ENCODE assay signal across 8 cellular contexts in the genomic region with DNA sequence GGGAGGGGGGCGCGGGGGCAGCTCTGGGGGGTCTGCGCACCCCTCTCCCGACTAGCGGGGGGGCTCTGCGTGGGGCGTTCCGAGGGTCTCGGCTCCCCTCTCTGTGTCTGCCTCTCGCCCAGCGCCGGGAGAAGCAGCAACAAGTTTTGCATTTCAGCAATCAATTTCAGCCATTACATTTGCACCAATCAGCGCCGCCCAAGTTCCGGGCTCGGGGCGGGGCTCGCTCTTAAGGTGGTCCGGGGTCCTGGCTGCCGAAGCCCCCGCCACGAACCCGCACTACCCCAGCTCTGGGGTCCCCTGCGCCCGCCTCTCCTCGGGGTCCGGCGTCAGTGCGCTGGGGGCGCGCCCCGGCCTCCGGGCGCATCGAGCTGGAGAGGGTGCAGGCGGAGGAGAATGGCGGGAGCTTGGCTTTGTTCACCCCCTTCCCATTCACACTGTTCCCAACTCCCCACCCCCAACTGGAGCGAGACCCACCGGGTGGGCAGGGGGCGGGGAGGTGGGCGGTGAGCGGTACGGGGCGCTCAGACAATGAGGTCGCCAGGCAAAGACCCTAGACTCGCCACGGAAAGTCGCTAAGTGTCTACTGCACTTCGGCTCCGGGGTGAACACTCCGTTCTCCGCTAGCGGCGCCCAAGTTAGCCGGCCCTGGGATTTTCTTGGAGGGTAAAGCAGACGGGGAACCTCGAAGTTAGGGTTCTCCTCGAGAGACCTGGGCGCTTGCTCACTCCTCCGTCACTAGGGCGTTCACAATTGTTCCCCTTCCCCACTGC. TPM values are rescaled to one million over a fixed set of nuclear protein-coding genes. Genes with fewer than 3 reads are reported as not detected.
DNase-seq lines count a peak whose midpoint lies in the region; ATAC-seq and TF ChIP-seq lines count a peak whose summit lies in the region.

A gene (minus strand): TSS at position 141 of the 773 bp plus-strand sequence. CDS start 1,213 bp downstream, outside the sequence.

- H3K9me3 ChIP-seq in BLaER1 (peaks cover 24% of the 10 kb centered on the region), esophagus (ENCODE audit: control insufficient read depth in 2 of 2, insufficient read depth in 1 of 2, low read depth in 1 of 2, low read length in 1 of 2) (no peaks in the 10 kb centered on the region), mononuclear cell (ENCODE audit: low read depth, low read length) (no peaks in the 10 kb centered on the region)

- H3K27me3 ChIP-seq in BLaER1 (peaks cover 27% of the 10 kb centered on the region), esophagus (ENCODE audit: control insufficient read depth in 1 of 2, insufficient read depth in 2 of 2, low read length in 2 of 2) (no peaks in the 10 kb centered on the region), mononuclear cell (ENCODE audit: insufficient read depth, low read length) (peaks cover 19% of the 10 kb centered on the region)

- TF ChIP-seq CTCF in LNCaP clone FGC (IDR thresholded peaks at IDR 0.05; ENCODE audit: control insufficient read depth, extremely low read depth, insufficient read depth), result no peak

- H3K36me3 ChIP-seq in BLaER1 (peaks cover 14% of the 10 kb centered on the region), esophagus (ENCODE audit: control insufficient read depth in 2 of 2, insufficient read depth in 2 of 2, low read length in 1 of 2) (no peaks in the 10 kb centered on the region)

- ATAC-seq in GM21717 (IDR thresholded peaks at IDR 0.05; ENCODE audit: unreplicated experiment) (no peak), GM18511 (IDR thresholded peaks at IDR 0.05; ENCODE audit: unreplicated experiment) (no peak)

- peak within 1 kb of the TSS; percentile 72 for H3K4me3 ChIP-seq in BLaER1
- peak within 1 kb of the TSS; percentile 31 for H3K4me3 ChIP-seq in LNCaP clone FGC (ENCODE audit: low read depth, low read length)
- peak within 1 kb of the TSS; percentile 63 to 82 for H3K4me3 ChIP-seq in esophagus (ENCODE audit: low read depth in 1 of 2, low read length in 2 of 2)
- H3K4me3 ChIP-seq in mononuclear cell (ENCODE audit: low read length), result peak within 1 kb of the TSS; percentile 46

- H4K20me1 ChIP-seq in BLaER1, result peaks cover 12% of the 10 kb centered on the region; the same call in 1 of the 2 replicates

- peaks cover 32% of the 10 kb centered on the region for H3K4me1 ChIP-seq in BLaER1
- peaks cover 2 to 17% of the 10 kb centered on the region in 2 donors for H3K4me1 ChIP-seq in esophagus (ENCODE audit: control insufficient read depth in 2 of 2, insufficient read depth in 2 of 2, low read length in 1 of 2)
- H3K4me1 ChIP-seq in mononuclear cell (ENCODE audit: insufficient read depth, low read length), result peaks cover 8% of the 10 kb centered on the region

- DNase-seq in LNCaP clone FGC (ENCODE audit: low read depth) (no peak), activated T-cell treated with anti-CD3 and anti-CD28 coated beads for 48 hours (ENCODE audit: low read depth) (peak; percentile 11)
- peak; percentile 17 to 18 for DNase-seq in stimulated activated CD8-positive, alpha-beta memory T cell treated with anti-CD3 and anti-CD28 coated beads, Interleukin-4, amount 100 ng/mL, for 4 hours (ENCODE audit: low read depth in 2 of 2, low spot score in 1 of 2)

- peak within 1 kb of the TSS; percentile 79 for H3K4me2 ChIP-seq in BLaER1

- H3K9ac ChIP-seq in BLaER1, result peak within 1 kb of the TSS; percentile 80

- H3K27ac ChIP-seq in BLaER1, result peak within 1 kb of the TSS; percentile 73
- H3K27ac ChIP-seq in esophagus (ENCODE audit: low read depth in 2 of 2, low read length in 1 of 2), result peak within 1 kb of the TSS; percentile 77 to 81

- WGBS in esophagus, 2 donors, result 1% methylated on average over 59 to 61 of the region's 61 CpGs

RNA-seq across cellular contexts. Expression of the gene that starts here (rescaled TPM):
- polyA plus RNA-seq in esophagus, result 1 to 10 TPM in 1 of 2 donors, under 1 TPM in 1; 0.94 to 1.5 TPM
- 4.5 TPM for total RNA-seq in mononuclear cell
